9 cellular contexts compared by ENCODE assay signal in genomic region chr6:111724505-111724904, GRCh38.
DNase-seq lines count a peak whose midpoint lies in the region; ATAC-seq lines count a peak whose summit lies in the region.
"Had no signal": no experiment of that assay in that cellular context is flagged by ENCODE, and none has a peak within 500 bp of the region (broad histone marks: within the 10 kb centered on the region; RNA-seq: fewer than 3 reads in every experiment).

No MANE protein-coding gene starts in this region.

- no peaks in the 10 kb centered on the region for H3K27me3 Mint-ChIP-seq in stimulated activated memory B cell treated with anti-CD40 and anti-IgM and Interleukin-4, amounts not matched to agents 10 μg/mL and 1 μg/mL and 100 μg/mL, for 72 hours

- H3K4me3 Mint-ChIP-seq in stimulated activated memory B cell treated with anti-CD40 and anti-IgM and Interleukin-4, amounts not matched to agents 10 μg/mL and 1 μg/mL and 100 μg/mL, for 72 hours: peak overlapping the region; percentile 21

- H3K4me1 Mint-ChIP-seq in stimulated activated memory B cell treated with anti-CD40 and anti-IgM and Interleukin-4, amounts not matched to agents 10 μg/mL and 1 μg/mL and 100 μg/mL, for 72 hours: peaks cover 43% of the 10 kb centered on the region

- H3K36me3 Mint-ChIP-seq in stimulated activated memory B cell treated with anti-CD40 and anti-IgM and Interleukin-4, amounts not matched to agents 10 μg/mL and 1 μg/mL and 100 μg/mL, for 72 hours: peaks cover 30% of the 10 kb centered on the region

- peak overlapping the region; percentile 76 for H3K27ac Mint-ChIP-seq in stimulated activated memory B cell treated with anti-CD40 and anti-IgM and Interleukin-4, amounts not matched to agents 10 μg/mL and 1 μg/mL and 100 μg/mL, for 72 hours

- no peak for DNase-seq in activated CD4-positive, CD25-positive, alpha-beta regulatory T cell treated with anti-CD3 and anti-CD28 coated beads, Interleukin-2, amount 50 U/mL, for 72 hours
- DNase-seq in SKM-1 treated with dmso at 0.1 percent for 144 hours (lab: John Stamatoyannopoulos, UW; ENCODE audit: unreplicated experiment) (peak; percentile 57), HuH-7 (ENCODE audit: low spot score) (no peak), NCI-H1436 treated with DMSO at 0.1 percent for 48 hours (lab: John Stamatoyannopoulos, UW) (no peak)
- DNase-seq in activated CD4-positive, alpha-beta T cell treated with anti-CD3 and anti-CD28 coated beads, Interleukin-2, amount 50 U/mL, for 4 hours: no peak

- H3K9me3 Mint-ChIP-seq in stimulated activated memory B cell treated with anti-CD40 and anti-IgM and Interleukin-4, amounts not matched to agents 10 μg/mL and 1 μg/mL and 100 μg/mL, for 72 hours: no peaks in the 10 kb centered on the region

- peak; percentile 35 to 38 for ATAC-seq in activated CD4-positive, CD25-positive, alpha-beta regulatory T cell treated with anti-CD3 and anti-CD28 coated beads, Interleukin-2, amount 50 U/mL, for 24 hours
- peak; percentile 99 for ATAC-seq in HG02973 (IDR thresholded peaks at IDR 0.05; ENCODE audit: unreplicated experiment)
- peak; percentile 98 for ATAC-seq in stimulated activated memory B cell treated with anti-CD40 and anti-IgM and Interleukin-4, amounts not matched to agents 10 μg/mL and 1 μg/mL and 100 μg/mL, for 72 hours
- ATAC-seq: A549 had no signal

Comparison
In these comparisons a context has a peak if more than half of its experiments do, and no peak if none do; other contexts are left out.
1. ATAC-seq: peak in every context shown above with its lines; median percentile 99 in HG02973; 98 in stimulated activated memory B cell treated with anti-CD40 and anti-IgM and Interleukin-4, amounts not matched to agents 10 μg/mL and 1 μg/mL and 100 μg/mL, for 72 hours; 36 in activated CD4-positive, CD25-positive, alpha-beta regulatory T cell treated with anti-CD3 and anti-CD28 coated beads, Interleukin-2, amount 50 U/mL, for 24 hours.